In the genomic region with DNA sequence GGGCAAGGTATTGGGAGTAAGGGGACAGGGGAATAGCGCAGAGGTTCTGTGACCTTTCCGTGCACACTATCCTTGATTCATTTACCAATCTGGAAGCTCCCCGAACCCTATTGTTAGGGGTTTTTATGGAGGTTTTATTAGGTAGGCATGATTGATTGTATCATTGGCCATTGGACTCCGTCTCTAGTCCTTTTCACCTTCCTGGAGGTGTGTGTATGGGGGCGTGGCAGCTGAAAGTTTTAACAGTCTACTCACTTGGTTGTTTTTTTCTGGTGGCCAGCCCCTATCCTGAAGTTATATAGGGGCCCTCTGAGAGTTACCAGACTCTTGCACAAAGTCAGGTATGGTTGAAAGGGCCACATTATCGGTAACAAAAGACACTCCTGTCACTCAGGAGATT, we compare ENCODE assay signal across 1 cellular context.
TF ChIP-seq lines count a peak whose summit lies in the region.

No MANE protein-coding gene starts in this region.

TF ChIP-seq in HCT116, 20 proteins besides CTCF, POLR2A, EP300 and RAD21 (continued from another document):
- TF ChIP-seq, protein P1, sequence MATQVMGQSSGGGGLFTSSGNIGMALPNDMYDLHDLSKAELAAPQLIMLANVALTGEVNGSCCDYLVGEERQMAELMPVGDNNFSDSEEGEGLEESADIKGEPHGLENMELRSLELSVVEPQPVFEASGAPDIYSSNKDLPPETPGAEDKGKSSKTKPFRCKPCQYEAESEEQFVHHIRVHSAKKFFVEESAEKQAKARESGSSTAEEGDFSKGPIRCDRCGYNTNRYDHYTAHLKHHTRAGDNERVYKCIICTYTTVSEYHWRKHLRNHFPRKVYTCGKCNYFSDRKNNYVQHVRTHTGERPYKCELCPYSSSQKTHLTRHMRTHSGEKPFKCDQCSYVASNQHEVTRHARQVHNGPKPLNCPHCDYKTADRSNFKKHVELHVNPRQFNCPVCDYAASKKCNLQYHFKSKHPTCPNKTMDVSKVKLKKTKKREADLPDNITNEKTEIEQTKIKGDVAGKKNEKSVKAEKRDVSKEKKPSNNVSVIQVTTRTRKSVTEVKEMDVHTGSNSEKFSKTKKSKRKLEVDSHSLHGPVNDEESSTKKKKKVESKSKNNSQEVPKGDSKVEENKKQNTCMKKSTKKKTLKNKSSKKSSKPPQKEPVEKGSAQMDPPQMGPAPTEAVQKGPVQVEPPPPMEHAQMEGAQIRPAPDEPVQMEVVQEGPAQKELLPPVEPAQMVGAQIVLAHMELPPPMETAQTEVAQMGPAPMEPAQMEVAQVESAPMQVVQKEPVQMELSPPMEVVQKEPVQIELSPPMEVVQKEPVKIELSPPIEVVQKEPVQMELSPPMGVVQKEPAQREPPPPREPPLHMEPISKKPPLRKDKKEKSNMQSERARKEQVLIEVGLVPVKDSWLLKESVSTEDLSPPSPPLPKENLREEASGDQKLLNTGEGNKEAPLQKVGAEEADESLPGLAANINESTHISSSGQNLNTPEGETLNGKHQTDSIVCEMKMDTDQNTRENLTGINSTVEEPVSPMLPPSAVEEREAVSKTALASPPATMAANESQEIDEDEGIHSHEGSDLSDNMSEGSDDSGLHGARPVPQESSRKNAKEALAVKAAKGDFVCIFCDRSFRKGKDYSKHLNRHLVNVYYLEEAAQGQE (IDR thresholded peaks at IDR 0.05; ENCODE audit: low read depth), result no peak
- no peak for TF ChIP-seq EZH2phosphoT487 (IDR thresholded peaks at IDR 0.05; ENCODE audit: borderline replicate concordance)
